10 cellular contexts compared by ENCODE assay signal in the genomic region with DNA sequence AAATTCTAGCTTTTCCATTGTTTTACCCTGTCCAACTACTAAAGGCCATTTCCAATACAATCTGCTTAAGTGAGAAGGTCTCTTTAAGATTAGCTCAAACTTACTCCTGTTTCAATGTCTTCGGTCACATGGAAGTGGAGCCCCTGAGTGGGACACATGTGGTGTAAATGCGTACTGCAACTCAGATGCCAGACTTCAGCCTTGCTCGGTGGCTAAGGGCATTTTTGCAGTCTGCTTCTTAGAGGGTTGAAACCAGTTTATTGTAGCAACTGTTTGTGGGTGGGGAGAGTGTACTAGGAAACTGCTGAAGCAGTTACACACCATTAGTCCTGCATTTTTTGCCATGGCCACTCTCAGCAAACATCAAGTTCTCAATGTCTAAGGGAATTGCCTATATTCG.
DNase-seq lines count a peak whose midpoint lies in the region; ATAC-seq and TF ChIP-seq lines count a peak whose summit lies in the region.
"Had no signal": no experiment of that assay in that cellular context is flagged by ENCODE, and none has a peak within 500 bp of the region (broad histone marks: within the 10 kb centered on the region; RNA-seq: fewer than 3 reads in every experiment).

No MANE protein-coding gene starts in this region.

- no peaks in the 10 kb centered on the region for H4K20me1 ChIP-seq in GM23248 (ENCODE audit: insufficient read depth)

- no peak overlapping the region for H3K9ac ChIP-seq in GM23248

- H3K9me3 ChIP-seq in GM23248 (ENCODE audit: low read depth) (no peaks in the 10 kb centered on the region), left ventricle myocardium inferior (replicated peaks) (no peaks in the 10 kb centered on the region)

- in situ Hi-C loops in GM23248 (cut with MboI) (no loop called here), GM13976 (cut with MboI; ENCODE audit: low sequenced_read_pairs, unreplicated experiment) (no loop called here)

- H3K27me3 ChIP-seq in GM23248 (replicated peaks; ENCODE audit: insufficient read depth) (no peaks in the 10 kb centered on the region), left ventricle myocardium inferior (ENCODE audit: low read depth) (no peaks in the 10 kb centered on the region)

- H2AFZ ChIP-seq in GM23248, result no peak overlapping the region

- H3K4me3 ChIP-seq in AG04449 (ENCODE audit: low read depth, low read length), result no peak overlapping the region
- no peak overlapping the region for H3K4me3 ChIP-seq in GM23248
- H3K4me3 ChIP-seq in left ventricle myocardium inferior, result no peak overlapping the region

- CTCF ChIA-PET in AG04449 (lab: Yijun Ruan, JAX), result interaction anchor here (0.8 to 1.4 kb wide), 3 partner anchors 8 to 30 kb away, joined by 3 read pairs; no protein-coding TSS in a partner anchor

- intact Hi-C loops in left ventricle myocardium inferior (cut with micrococcal nuclease), result no loop called here

- no peak overlapping the region for H3K27ac ChIP-seq in GM23248
- H3K27ac ChIP-seq in left ventricle myocardium inferior (replicated peaks), result peak overlapping the region; percentile 85

- peaks cover 38% of the 10 kb centered on the region for H3K4me1 ChIP-seq in GM23248 (ENCODE audit: insufficient read depth)
- H3K4me1 ChIP-seq in left ventricle myocardium inferior, result peaks cover 67% of the 10 kb centered on the region

- no peaks in the 10 kb centered on the region for H3K9me2 ChIP-seq in GM23248 (ENCODE audit: insufficient read depth)

- DNase-seq in AG04449 (ENCODE audit: low read depth, low spot score), result no peak
- peak; percentile 62 for DNase-seq in GM23248
- peak; percentile 28 for DNase-seq in RPMI8226
- DNase-seq in left ventricle myocardium inferior, result no peak
- no peak for DNase-seq in dedifferentiated amniotic fluid mesenchymal stem cell (ENCODE audit: extremely low spot score)
- no peak for DNase-seq in GM13976 (ENCODE audit: low spot score)
- DNase-seq: activated T-cell treated with anti-CD3 and anti-CD28 coated beads, Interleukin-2, amount 50 U/mL, for 48 hours; stimulated activated CD4-positive, alpha-beta T cell treated with anti-CD3 and anti-CD28 coated beads, Interleukin-15, amount 100 ng/mL, for 24 hours had no signal

- H3K36me3 ChIP-seq in GM23248 (ENCODE audit: low read depth) (no peaks in the 10 kb centered on the region), left ventricle myocardium inferior (no peaks in the 10 kb centered on the region)

- no peak for ATAC-seq in HG03045 (IDR thresholded peaks at IDR 0.05; ENCODE audit: unreplicated experiment)
- no peak for ATAC-seq in GM21367 (IDR thresholded peaks at IDR 0.05; ENCODE audit: unreplicated experiment)

- WGBS in GM23248 (ENCODE audit: low coverage in 1 of 2, low lambda C conversion rate in 2 of 2, missing lambda C conversion rate in 2 of 2), 2 experiments, result 51 to 53% methylated on average over 4 of the region's 4 CpGs

- H3K4me2 ChIP-seq in GM23248 (ENCODE audit: unreplicated experiment), result no peak overlapping the region

- peaks cover 12% of the 10 kb centered on the region; the same call in 1 of the 2 replicates for H3K79me2 ChIP-seq in GM23248 (ENCODE audit: insufficient read depth)

- peaks cover 29% of the 10 kb centered on the region for H3F3A ChIP-seq in GM23248 (ENCODE audit: insufficient read depth)

- TF ChIP-seq CTCF in AG04449 (IDR thresholded peaks at IDR 0.05; ENCODE audit: insufficient read depth, low read length, missing control alignments) (peak; percentile 19), left ventricle myocardium inferior (IDR thresholded peaks at IDR 0.05; ENCODE audit: borderline replicate concordance) (peak; percentile 37), GM13976 (IDR thresholded peaks at IDR 0.05; ENCODE audit: borderline replicate concordance, control extremely low read depth, extremely low read depth, insufficient read depth, missing control alignments) (no peak)

- POLR2A ChIA-PET in AG04449 (lab: Yijun Ruan, JAX), result no interaction called here

Comparison
In these comparisons a context has a peak if more than half of its experiments do, and no peak if none do; other contexts are left out.
1. DNase-seq: peak in GM23248 (single experiment) and RPMI8226 (single experiment); none in AG04449 (single experiment), left ventricle myocardium inferior (single experiment), dedifferentiated amniotic fluid mesenchymal stem cell (single experiment) and GM13976 (single experiment).